Comparison of ENCODE assay signal across 7 cellular contexts in the genomic region with DNA sequence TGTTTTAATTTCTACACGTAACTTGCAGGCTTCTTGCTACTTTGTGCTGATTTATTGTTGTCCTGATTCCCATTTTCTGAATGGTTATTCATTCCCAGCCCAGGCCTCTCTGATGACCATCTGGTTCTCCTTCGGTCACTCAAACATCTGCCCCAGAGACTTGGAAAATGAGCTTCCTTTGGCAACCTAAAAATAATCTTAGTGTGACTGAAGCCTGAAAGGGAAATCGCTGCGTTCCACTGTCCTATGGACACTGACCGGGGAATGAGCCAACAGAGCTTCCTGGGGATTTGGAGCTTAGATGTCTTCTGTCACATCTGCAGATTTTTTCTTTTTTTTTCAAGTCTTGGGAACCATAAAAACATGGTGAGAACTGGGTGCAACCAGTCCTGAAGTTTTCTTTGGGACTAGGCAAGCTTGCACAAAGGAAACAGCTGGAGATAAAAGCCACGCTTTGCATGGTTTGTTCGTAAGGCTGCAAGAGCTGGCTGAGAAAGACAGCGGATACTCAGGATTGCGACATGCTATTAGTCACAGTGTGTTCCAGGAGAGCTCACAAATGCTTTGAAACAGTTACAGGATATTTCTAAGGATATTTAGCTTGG.
DNase-seq lines count a peak whose midpoint lies in the region; ATAC-seq and TF ChIP-seq lines count a peak whose summit lies in the region.

No MANE protein-coding gene starts in this region.

- peak; percentile 17 for DNase-seq in LNCaP clone FGC (ENCODE audit: low read depth)
- DNase-seq in brain pericyte (ENCODE audit: low read depth, low spot score), result peak; percentile 86
- DNase-seq in inferior parietal cortex (ENCODE audit: extremely low spot score), result peak; percentile 57
- DNase-seq in SHP77 treated with DMSO at 0.1 percent for 48 hours (lab: John Stamatoyannopoulos, UW), result no peak

- peaks cover 9 to 71% (median 61%) of the 10 kb centered on the region in 5 donors for H3K4me1 ChIP-seq in subcutaneous abdominal adipose tissue (ENCODE audit: control insufficient read depth in 5 of 5, insufficient read depth in 5 of 5, low read length in 5 of 5)

- peaks cover 0 to 7% (median 0%) of the 10 kb centered on the region in 5 donors for H3K36me3 ChIP-seq in subcutaneous abdominal adipose tissue (ENCODE audit: control insufficient read depth in 5 of 5, insufficient read depth in 5 of 5, low read length in 5 of 5)

- TF ChIP-seq CTCF in LNCaP clone FGC (IDR thresholded peaks at IDR 0.05; ENCODE audit: control insufficient read depth, extremely low read depth, insufficient read depth), result no peak

- H3K27me3 ChIP-seq in subcutaneous abdominal adipose tissue (ENCODE audit: control insufficient read depth in 5 of 5, insufficient read depth in 4 of 5, low read length in 5 of 5), result no peaks in the 10 kb centered on the region

- H3K9me3 ChIP-seq in subcutaneous abdominal adipose tissue (ENCODE audit: control insufficient read depth in 5 of 5, low read length in 5 of 5), result no peaks in the 10 kb centered on the region

- peak overlapping the region; percentile 89 for H3K27ac ChIP-seq in subcutaneous abdominal adipose tissue (ENCODE audit: low read depth, low read length)

- no peak for ATAC-seq in HG03342 (IDR thresholded peaks at IDR 0.05; ENCODE audit: unreplicated experiment)
- no peak for ATAC-seq in HG02885 (IDR thresholded peaks at IDR 0.05; ENCODE audit: poor library complexity, unreplicated experiment)

- H3K4me3 ChIP-seq in LNCaP clone FGC (ENCODE audit: low read depth, low read length), result no peak overlapping the region
- peak overlapping the region in 4 of 5 donors; percentile 7 to 51 (median 46) for H3K4me3 ChIP-seq in subcutaneous abdominal adipose tissue (ENCODE audit: low read depth in 1 of 5, low read length in 5 of 5)

- H3K9ac ChIP-seq in subcutaneous abdominal adipose tissue (ENCODE audit: low read length in 5 of 5), result peak overlapping the region in 2 of 5 donors; percentile 8 to 19
